Comparison of ENCODE assay signal across 9 cellular contexts in the genomic region with DNA sequence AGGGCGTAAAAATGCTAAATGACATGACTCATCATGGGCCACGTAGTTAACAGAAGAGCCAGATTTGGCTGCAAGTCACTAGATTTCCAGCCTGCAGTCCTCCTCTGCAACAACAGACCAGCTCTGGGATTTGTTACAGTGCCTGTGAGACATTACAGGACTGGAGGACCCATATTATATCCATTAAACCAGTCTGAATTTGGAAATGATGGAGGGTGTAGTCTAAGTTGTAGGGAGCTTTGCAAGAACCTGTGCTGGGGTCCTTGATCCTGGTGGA. TPM values are rescaled to one million over a fixed set of nuclear protein-coding genes. Genes with fewer than 3 reads are reported as not detected.
DNase-seq lines count a peak whose midpoint lies in the region; ATAC-seq and TF ChIP-seq lines count a peak whose summit lies in the region.
"Had no signal": no experiment of that assay in that cellular context is flagged by ENCODE, and none has a peak within 500 bp of the region (broad histone marks: within the 10 kb centered on the region; RNA-seq: fewer than 3 reads in every experiment).

No MANE protein-coding gene starts in this region.

- peaks cover 10% of the 10 kb centered on the region for H3K4me1 ChIP-seq in Panc1 (ENCODE audit: control insufficient read depth, insufficient read depth, low read length)

- BruUV-seq in Panc1 (replicated peaks; lab: Mats Ljungman, UMichigan): no TSS peak

- TF ChIP-seq CTCF in AG09319 (IDR thresholded peaks at IDR 0.05; ENCODE audit: low read depth, low read length) (no peak), Panc1 (IDR thresholded peaks at IDR 0.05) (no peak)

- CTCF ChIA-PET in Panc1 (lab: Charles Lee): interaction anchor here (0.6 kb wide), 1 partner anchor 85 kb away, joined by 3 read pairs; no protein-coding TSS in a partner anchor

- ATAC-seq in Panc1 (no peak), esophagus mucosa (peak; percentile 69), GM21786 (IDR thresholded peaks at IDR 0.05; ENCODE audit: unreplicated experiment) (no peak), HG03342 (IDR thresholded peaks at IDR 0.05; ENCODE audit: unreplicated experiment) (no peak)

- in situ Hi-C loops in Panc1 (cut with HindIII; ENCODE audit: low pct_unique_long_range_greater_than_20kb, low sequenced_read_pairs): no loop called here

- DNase-seq in AG09319 (ENCODE audit: extremely low read depth, low read depth): peak; percentile 48
- DNase-seq in Panc1 (ENCODE audit: low read depth, low spot score): no peak
- peak; percentile 78 for DNase-seq in non-pigmented ciliary epithelial cell (ENCODE audit: low read depth)
- no peak for DNase-seq in T-helper 9 cell
- DNase-seq in ecto neural progenitor cell (ENCODE audit: low spot score): no peak

- intact Hi-C loops in Panc1 (cut with micrococcal nuclease; ENCODE audit: unreplicated experiment): no loop called here

- H3K36me3 ChIP-seq in Panc1 (ENCODE audit: control insufficient read depth, insufficient read depth, low read length): no peaks in the 10 kb centered on the region

- peak overlapping the region; percentile 25; the same call in 1 of the 2 replicates for H3K27ac ChIP-seq in Panc1 (ENCODE audit: low read length)
- H3K27ac ChIP-seq: parathyroid adenoma had no signal

- H3K4me3 ChIP-seq in Panc1 (ENCODE audit: low read depth in 2 of 2, low read length in 2 of 2): no peak overlapping the region

- H3K27me3 ChIP-seq in Panc1 (ENCODE audit: control insufficient read depth, insufficient read depth, low read length): no peaks in the 10 kb centered on the region

- H3K9me3 ChIP-seq in Panc1 (ENCODE audit: control insufficient read depth, insufficient read depth, low read depth, low read length): no peaks in the 10 kb centered on the region

- POLR2A ChIA-PET in Panc1 (lab: Charles Lee): no interaction called here

RNA-seq across cellular contexts. Expression of gene ZNF774, which starts 10.8 kb away (rescaled TPM):
- 5.2 TPM for total RNA-seq in Panc1 (2021; ENCODE audit: unreplicated experiment)
- 2.4 TPM for polyA plus RNA-seq in Panc1 (2012; ENCODE audit: insufficient read length)
- 2.4 TPM for total RNA-seq in esophagus mucosa

RNA-seq across cellular contexts. Expression of gene IQGAP1, which starts 25.2 kb away (rescaled TPM):
- total RNA-seq in Panc1 (2021; ENCODE audit: unreplicated experiment) (228 TPM), esophagus mucosa (157 TPM)
- polyA plus RNA-seq in Panc1 (2012; ENCODE audit: insufficient read length): 144 TPM

Comparison
In these comparisons a context has a peak if more than half of its experiments do, and no peak if none do; other contexts are left out.
1. DNase-seq: peak in AG09319 (single experiment) and non-pigmented ciliary epithelial cell (single experiment); none in Panc1 (single experiment), T-helper 9 cell (single experiment) and ecto neural progenitor cell (single experiment).